8 cellular contexts compared by ENCODE assay signal in the genomic region with DNA sequence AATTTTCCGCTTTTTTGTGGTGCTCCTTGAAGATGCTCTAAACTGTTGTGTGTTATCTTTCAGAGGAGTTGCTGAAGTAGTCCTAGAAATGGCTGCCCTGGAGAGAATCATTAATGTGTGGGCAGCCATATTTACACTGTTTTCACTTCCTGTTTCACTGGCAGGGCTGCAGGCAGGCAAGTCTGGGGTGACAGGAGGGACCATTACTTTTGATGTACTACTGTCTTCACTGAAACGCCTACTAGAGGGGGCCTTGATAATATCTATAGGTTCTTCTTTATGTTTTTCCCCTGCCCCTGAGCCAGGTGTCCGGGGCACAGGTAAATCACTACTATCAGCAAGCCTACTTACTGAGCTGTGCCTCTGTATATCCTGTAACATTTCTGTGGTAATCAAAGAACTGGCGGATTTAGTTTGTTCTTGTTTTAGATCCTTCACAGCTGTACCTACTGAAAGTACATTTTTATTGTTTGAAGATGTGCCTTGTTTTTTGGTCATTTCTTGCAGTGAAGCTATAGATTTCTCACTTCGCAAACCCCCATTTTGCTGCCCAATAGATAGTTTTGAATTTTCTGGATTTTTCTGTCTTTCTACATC. TPM values are rescaled to one million over a fixed set of nuclear protein-coding genes. Genes with fewer than 3 reads are reported as not detected.
A peak's percentile ranks its signal among the peaks of the same experiment; 100 is the strongest.
DNase-seq lines count a peak whose midpoint lies in the region; ATAC-seq and TF ChIP-seq lines count a peak whose summit lies in the region.

No MANE protein-coding gene starts in this region.

- TF ChIP-seq EP300 in ovary (IDR thresholded peaks at IDR 0.05), result no peak

- H3K27ac ChIP-seq in mammary epithelial cell (ENCODE audit: insufficient read depth, low read depth, low read length) (no peak overlapping the region), ovary (no peak overlapping the region)

- 89% methylated on average over 5 of the region's 5 CpGs for WGBS in mammary epithelial cell (ENCODE audit: low coverage, missing lambda C conversion rate)
- WGBS in ovary, 3 donors, result 89 to 90% (median 90%) methylated on average over 5 of the region's 5 CpGs

- H3K4me2 ChIP-seq in mammary epithelial cell (ENCODE audit: insufficient read depth, low read depth, low read length), result no peak overlapping the region

- no peak for TF ChIP-seq CTCF in mammary epithelial cell (conservative IDR thresholded peaks at IDR 0.05 in 1 of 2, IDR thresholded peaks at IDR 0.05 in 1 of 2; ENCODE audit: extremely low read depth in 1 of 2, insufficient read depth in 1 of 2, low read depth in 1 of 2, low read length in 2 of 2)
- TF ChIP-seq CTCF in ovary (IDR thresholded peaks at IDR 0.05), result no peak

- no peaks in the 10 kb centered on the region for H3K27me3 ChIP-seq in mammary epithelial cell (ENCODE audit: insufficient read depth, low read length)
- no peaks in the 10 kb centered on the region for H3K27me3 ChIP-seq in ovary

- DNase-seq in mammary epithelial cell (no peak), midbrain (lab: John Stamatoyannopoulos, UW) (no peak), NCI-H2081 treated with DMSO at 0.1 percent for 48 hours (lab: John Stamatoyannopoulos, UW) (no peak), ovary (no peak), NCI-H1436 treated with DMSO at 0.1 percent for 48 hours (lab: John Stamatoyannopoulos, UW) (no peak)

- H3K9me3 ChIP-seq in mammary epithelial cell (replicated peaks; ENCODE audit: insufficient read depth, low read length), result no peaks in the 10 kb centered on the region
- H3K9me3 ChIP-seq in ovary, result no peaks in the 10 kb centered on the region

- no peak overlapping the region for H2AFZ ChIP-seq in mammary epithelial cell (ENCODE audit: low read depth, low read length)

- in situ Hi-C loops in mammary epithelial cell (cut with MboI; ENCODE audit: low sequenced_read_pairs in 2 of 2), result no loop called here

- H4K20me1 ChIP-seq in mammary epithelial cell (ENCODE audit: insufficient read depth, low read length), result no peaks in the 10 kb centered on the region

- intact Hi-C loops in mammary epithelial cell (cut with micrococcal nuclease) (no loop called here), ovary (cut with DNase I) (no loop called here)

- no peak overlapping the region for H3K4me3 ChIP-seq in mammary epithelial cell (replicated peaks in 1 of 3; ENCODE audit: insufficient read depth in 1 of 3, low read depth in 2 of 3, low read length in 3 of 3)
- no peak overlapping the region for H3K4me3 ChIP-seq in ovary

- TSS peak; percentile 26 for BruUV-seq in mammary epithelial cell (replicated peaks; lab: Mats Ljungman, UMichigan)

- no peak overlapping the region for H3K9ac ChIP-seq in mammary epithelial cell (ENCODE audit: insufficient read depth, low read length)

- dilution Hi-C loops in mammary epithelial cell (cut with HindIII; ENCODE audit: low sequenced_read_pairs), result no loop called here

- TF ChIP-seq POLR2A in ovary (IDR thresholded peaks at IDR 0.05), result no peak

- H3K36me3 ChIP-seq in mammary epithelial cell (ENCODE audit: insufficient read depth, low read length) (peaks cover 14% of the 10 kb centered on the region), ovary (no peaks in the 10 kb centered on the region)

- ATAC-seq in GM18517 (IDR thresholded peaks at IDR 0.05; ENCODE audit: unreplicated experiment) (peak; percentile 99), GM21529 (IDR thresholded peaks at IDR 0.05; ENCODE audit: unreplicated experiment) (peak; percentile 99), HG03469 (IDR thresholded peaks at IDR 0.05; ENCODE audit: unreplicated experiment) (peak; percentile 99)

- no peaks in the 10 kb centered on the region for H3K79me2 ChIP-seq in mammary epithelial cell (ENCODE audit: insufficient read depth, low read length)

- H3K4me1 ChIP-seq in mammary epithelial cell (ENCODE audit: insufficient read depth, low read length) (no peaks in the 10 kb centered on the region), ovary (ENCODE audit: insufficient read depth) (no peaks in the 10 kb centered on the region)

- CTCF ChIA-PET in mammary epithelial cell (lab: Charles Lee; ENCODE audit: low non-redundant PET), result no interaction called here

RNA-seq across cellular contexts. Expression of gene ACAT1, which starts 39.7 kb away (rescaled TPM):
- total RNA-seq in mammary epithelial cell (10 to 100 TPM; 35.0 to 35.6 TPM), ovary (10 to 100 TPM; 50.0 to 84.4 (median 74.6) TPM)
- polyA plus RNA-seq in mammary epithelial cell (49.9 TPM), ovary (100 to 1,000 TPM in 1 of 2 donors, 10 to 100 TPM in 1; 71.1 to 111 TPM)
- polyA minus RNA-seq in mammary epithelial cell, result 66.9 TPM
